ENCODE assay signal across 8 cellular contexts in the genomic region with DNA sequence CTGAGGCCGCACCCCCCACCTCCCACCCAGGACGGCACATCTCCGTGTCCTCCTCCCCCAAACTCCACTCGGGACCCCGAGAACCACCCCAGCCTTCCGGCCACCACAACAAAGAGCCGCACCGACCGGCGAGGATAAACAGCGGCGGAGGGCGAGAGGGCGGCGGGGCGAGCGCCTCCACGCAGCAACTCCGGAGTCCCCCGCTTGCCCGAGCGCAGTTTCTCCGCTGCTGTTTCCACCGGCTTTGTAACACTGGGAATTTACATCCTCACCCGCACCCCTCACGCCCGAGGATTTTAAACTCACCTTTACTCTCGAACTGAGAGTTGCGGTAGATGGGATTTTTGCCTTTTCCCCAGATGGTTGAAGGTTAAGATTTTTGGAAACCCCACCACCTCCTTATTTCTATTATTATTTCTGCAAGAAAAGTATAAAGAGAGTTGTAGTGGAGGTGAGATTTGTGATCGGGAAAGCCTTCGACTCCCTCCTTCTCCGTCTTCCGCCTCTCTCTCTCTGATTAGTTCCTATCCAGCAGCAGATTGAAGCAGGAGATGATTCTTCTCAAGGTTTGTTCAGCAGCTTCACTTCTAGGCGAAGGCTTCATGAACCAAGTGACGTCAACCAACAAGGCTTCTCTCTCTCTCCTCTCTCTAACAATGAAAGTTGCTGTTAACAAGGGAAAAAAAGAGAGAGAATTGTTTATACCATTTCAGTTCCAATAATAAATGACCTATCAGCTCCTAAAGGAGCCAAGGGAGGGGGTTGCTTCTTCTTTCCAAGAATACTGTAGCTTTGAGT. TPM values are rescaled to one million over a fixed set of nuclear protein-coding genes. Genes with fewer than 3 reads are reported as not detected.
DNase-seq lines count a peak whose midpoint lies in the region; ATAC-seq, FAIRE-seq and TF ChIP-seq lines count a peak whose summit lies in the region.

Gene BAZ2B, minus strand, starts transcription at position 613 of the 798 bp plus-strand sequence. CDS start 137,829 bp downstream, outside the sequence.

- peaks cover 36% of the 10 kb centered on the region for H3K4me1 ChIP-seq in RWPE2 (ENCODE audit: insufficient read depth, poor library complexity, severe bottlenecking)
- peaks cover 32% of the 10 kb centered on the region for H3K4me1 ChIP-seq in body of pancreas

- no peak for DNase-seq in Jurkat, Clone E6-1 (ENCODE audit: low read depth, low spot score)
- DNase-seq in RWPE2 (ENCODE audit: low spot score) (peak; percentile 59), body of pancreas (peak; percentile 45 to 63 (median 54)), hepatic stellate cell (ENCODE audit: low spot score) (peak; percentile 43), pons (ENCODE audit: low spot score) (peak; percentile 96), NCI-H187 (lab: John Stamatoyannopoulos, UW) (no peak)

- ATAC-seq in GM21723 (IDR thresholded peaks at IDR 0.05; ENCODE audit: unreplicated experiment) (peak; percentile 66), RWPE2 (ENCODE audit: low read depth) (peak; percentile 56), body of pancreas (peak; percentile 64)

- TF ChIP-seq CTCF in RWPE2 (IDR thresholded peaks at IDR 0.05; ENCODE audit: poor library complexity, severe bottlenecking) = no peak
- TF ChIP-seq CTCF in body of pancreas (IDR thresholded peaks at IDR 0.05) = no peak

- H3K27ac ChIP-seq in RWPE2 (ENCODE audit: poor library complexity, severe bottlenecking) = peak within 1 kb of the TSS; percentile 96
- peak within 1 kb of the TSS; percentile 88 to 98 (median 96) for H3K27ac ChIP-seq in body of pancreas

- peak; percentile 85 for FAIRE-seq in G401.6 (lab: Jason Lieb, UNC)

- peak within 1 kb of the TSS; percentile 49 for H3K4me3 ChIP-seq in Jurkat, Clone E6-1 (ENCODE audit: low read length)
- H3K4me3 ChIP-seq in RWPE2 (ENCODE audit: severe bottlenecking) (peak within 1 kb of the TSS; percentile 55), body of pancreas (peak within 1 kb of the TSS; percentile 19 to 68)

- TF ChIP-seq POLR2A in body of pancreas (IDR thresholded peaks at IDR 0.05) = peak in 2 of 3 donors; percentile 49 to 55

- intact Hi-C loops in body of pancreas (cut with DNase I) = no loop called here

- H3K36me3 ChIP-seq in RWPE2 (ENCODE audit: low read depth) (no peaks in the 10 kb centered on the region), body of pancreas (replicated peaks in 1 of 2; ENCODE audit: insufficient read depth in 1 of 2, low read depth in 2 of 2) (no peaks in the 10 kb centered on the region)

- H3K9me3 ChIP-seq in RWPE2 (ENCODE audit: severe bottlenecking) (no peaks in the 10 kb centered on the region), body of pancreas (no peaks in the 10 kb centered on the region)

- 0 to 1% methylated on average over 29 to 35 of the region's 35 CpGs for WGBS in body of pancreas, 2 donors

- H3K27me3 ChIP-seq in RWPE2 (ENCODE audit: insufficient read depth, poor library complexity, severe bottlenecking) = no peaks in the 10 kb centered on the region
- no peaks in the 10 kb centered on the region for H3K27me3 ChIP-seq in body of pancreas

RNA-seq across cellular contexts. Expression of gene BAZ2B, which starts in this region (rescaled TPM):
- polyA plus RNA-seq in Jurkat, Clone E6-1 (2012; ENCODE audit: insufficient read depth, insufficient read length) = 7.2 TPM
- total RNA-seq in body of pancreas = 100 to 1,000 TPM in 1 of 2 donors, 10 to 100 TPM in 1; 62.5 to 104 TPM

Comparison
In these comparisons a context has a peak if more than half of its experiments do, and no peak if none do; other contexts are left out.
1. DNase-seq: peak in RWPE2 (single experiment), body of pancreas (4 of 4), hepatic stellate cell (single experiment) and pons (single experiment); none in Jurkat, Clone E6-1 (single experiment) and NCI-H187 (0 of 2).
2. Peak in every context shown above with its lines, with median percentiles within 50 percentile points of each other: ATAC-seq and H3K4me3 ChIP-seq.